In genomic region chrX:116317409-116317808, GRCh38 we compare ENCODE assay signal across 8 cellular contexts.
DNase-seq lines count a peak whose midpoint lies in the region; ATAC-seq and TF ChIP-seq lines count a peak whose summit lies in the region.

No MANE protein-coding gene starts in this region.

- no peak overlapping the region for H3K4me3 ChIP-seq in SJCRH30
- H3K4me3 ChIP-seq in fibroblast of mammary gland (ENCODE audit: control insufficient read depth, low read depth, low read length) = no peak overlapping the region
- H3K4me3 ChIP-seq in mucosa of descending colon = no peak overlapping the region

- intact Hi-C loops in mucosa of descending colon (cut with DNase I, micrococcal nuclease) = no loop called here

- H3K27me3 ChIP-seq in SJCRH30 = no peaks in the 10 kb centered on the region

- peak; percentile 37 for ATAC-seq in mucosa of descending colon
- ATAC-seq in HG03565 (IDR thresholded peaks at IDR 0.05; ENCODE audit: unreplicated experiment) = no peak

- H3K36me3 ChIP-seq in SJCRH30 (no peaks in the 10 kb centered on the region), mucosa of descending colon (ENCODE audit: low read depth) (no peaks in the 10 kb centered on the region)

- H3K9me3 ChIP-seq in SJCRH30 (replicated peaks) (no peaks in the 10 kb centered on the region), mucosa of descending colon (no peaks in the 10 kb centered on the region)

- TF ChIP-seq CTCF in fibroblast of mammary gland (conservative IDR thresholded peaks at IDR 0.05; ENCODE audit: control insufficient read depth, insufficient read depth, low read depth, low read length) (no peak), mucosa of descending colon (IDR thresholded peaks at IDR 0.05) (no peak)

- DNase-seq in EL = peak; percentile 14
- peak; percentile 68 to 78 for DNase-seq in SJCRH30
- DNase-seq in fibroblast of mammary gland (ENCODE audit: low read depth) = peak; percentile 48
- DNase-seq in mucosa of descending colon = peak in 1 of 3 donors; percentile 29
- no peak for DNase-seq in HUDEP-2 (lab: John Stamatoyannopoulos, UW; ENCODE audit: unreplicated experiment in 76 of 76)
- no peak for DNase-seq in NCI-H446 (lab: John Stamatoyannopoulos, UW)
- no peak for DNase-seq in COR-L47 (lab: John Stamatoyannopoulos, UW)

- H3K4me1 ChIP-seq in SJCRH30 = peaks cover 12% of the 10 kb centered on the region
- H3K4me1 ChIP-seq in mucosa of descending colon (ENCODE audit: low read depth) = no peaks in the 10 kb centered on the region

- H3K27ac ChIP-seq in SJCRH30 = no peak overlapping the region

Comparison
In these comparisons a context has a peak if more than half of its experiments do, and no peak if none do; other contexts are left out.
1. DNase-seq: peak in EL (single experiment), SJCRH30 (2 of 2) and fibroblast of mammary gland (single experiment); none in HUDEP-2 (0 of 76), NCI-H446 (0 of 2) and COR-L47 (single experiment).